Comparison of ENCODE assay signal across 12 cellular contexts in genomic region chr5:148904440-148904839, GRCh38.
A peak's percentile ranks its signal among the peaks of the same experiment; 100 is the strongest.
DNase-seq lines count a peak whose midpoint lies in the region; ATAC-seq and TF ChIP-seq lines count a peak whose summit lies in the region.
"Had no signal": no experiment of that assay in that cellular context is flagged by ENCODE, and none has a peak within 500 bp of the region (broad histone marks: within the 10 kb centered on the region; RNA-seq: fewer than 3 reads in every experiment).

No MANE protein-coding gene starts in this region.

- WGBS in heart right ventricle, 2 donors = 23 to 62% methylated on average over 1 of the region's 1 CpG

- ATAC-seq in heart right ventricle (peak; percentile 67 to 97 (median 95)), omental fat pad (ENCODE audit: low FRiP score) (peak; percentile 30), HG02588 (IDR thresholded peaks at IDR 0.05; ENCODE audit: unreplicated experiment) (no peak)
- ATAC-seq: CD8-positive, alpha-beta T cell; stimulated activated naive B cell treated with anti-CD40 and anti-IgM and Interleukin-4, amounts not matched to agents 10 μg/mL and 1 μg/mL and 100 μg/mL, for 72 hours had no signal

- TF ChIP-seq CTCF in heart right ventricle (IDR thresholded peaks at IDR 0.05) (no peak), omental fat pad (IDR thresholded peaks at IDR 0.05) (no peak), vagina (IDR thresholded peaks at IDR 0.05) (no peak)

- intact Hi-C loops in heart right ventricle (cut with DNase I) = no loop called here
- intact Hi-C loops in vagina (cut with DNase I) = no loop called here

- peak; percentile 50 to 54 for DNase-seq in heart right ventricle
- no peak for DNase-seq in omental fat pad (ENCODE audit: low spot score)
- DNase-seq in vagina (ENCODE audit: extremely low spot score in 2 of 2) = no peak
- no peak for DNase-seq in effector CD4-positive, alpha-beta T cell
- DNase-seq in stimulated activated CD4-positive, alpha-beta T cell treated with anti-CD3 and anti-CD28 coated beads, Interleukin-4, amount 100 ng/mL, for 4 hours = no peak
- DNase-seq: activated naive CD8-positive, alpha-beta T cell treated with anti-CD3 and anti-CD28 coated beads for 36 hours; CD8-positive, alpha-beta T cell; Karpas-422; NCI-H187; stimulated activated naive B cell treated with anti-CD40 and anti-IgM and Interleukin-4, amounts not matched to agents 10 μg/mL and 1 μg/mL and 100 μg/mL, for 72 hours had no signal

- TF ChIP-seq POLR2A in vagina (IDR thresholded peaks at IDR 0.05) = no peak

- H3K4me3 ChIP-seq in heart right ventricle (no peak overlapping the region), vagina (no peak overlapping the region)

- H3K36me3 ChIP-seq in heart right ventricle = no peaks in the 10 kb centered on the region
- H3K36me3 ChIP-seq in vagina = no peaks in the 10 kb centered on the region

- peaks cover 0 to 23% (median 17%) of the 10 kb centered on the region in 9 donors for H3K4me1 ChIP-seq in heart right ventricle
- peaks cover 13% of the 10 kb centered on the region for H3K4me1 ChIP-seq in vagina

- H3K27me3 ChIP-seq in heart right ventricle (no peaks in the 10 kb centered on the region), vagina (no peaks in the 10 kb centered on the region)

- no peaks in the 10 kb centered on the region for H3K9me3 ChIP-seq in heart right ventricle
- no peaks in the 10 kb centered on the region for H3K9me3 ChIP-seq in vagina

- H3K27ac ChIP-seq in angular gyrus (ENCODE audit: low read depth, low read length) (peak overlapping the region; percentile 44), heart right ventricle (peak overlapping the region in 9 of 10 donors; percentile 7 to 72 (median 59)), vagina (peak overlapping the region; percentile 0)

Comparison
In these comparisons a context has a peak if more than half of its experiments do, and no peak if none do; other contexts are left out.
1. H3K27ac ChIP-seq: peak in every context shown above with its lines; median percentile 59 in heart right ventricle; 44 in angular gyrus; 0 in vagina.
2. DNase-seq: peak in heart right ventricle (2 of 2); none in omental fat pad (single experiment), vagina (0 of 2), effector CD4-positive, alpha-beta T cell (single experiment) and stimulated activated CD4-positive, alpha-beta T cell treated with anti-CD3 and anti-CD28 coated beads, Interleukin-4, amount 100 ng/mL, for 4 hours (0 of 2).